ENCODE assay signal across 11 cellular contexts in the genomic region with DNA sequence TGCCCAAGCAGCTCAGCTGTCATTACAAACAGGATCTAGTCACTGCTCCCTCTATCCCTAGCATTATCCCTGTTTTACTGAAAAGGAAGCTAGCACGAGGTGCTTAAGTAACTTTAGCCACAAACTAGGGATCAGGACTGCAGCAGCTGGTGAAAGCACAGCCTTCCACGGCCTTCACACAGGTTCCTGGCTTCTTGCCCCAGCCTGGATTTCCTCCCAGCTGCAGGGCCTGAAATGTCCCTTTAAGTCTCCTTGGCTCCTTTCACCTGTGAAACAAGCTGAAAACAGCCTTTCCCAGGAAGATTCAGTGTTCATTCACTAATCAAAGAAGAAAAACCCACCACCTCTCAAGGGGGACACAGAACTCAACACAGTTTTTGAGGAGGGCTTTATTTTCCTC.
DNase-seq lines count a peak whose midpoint lies in the region; ATAC-seq and TF ChIP-seq lines count a peak whose summit lies in the region.
"Had no signal": no experiment of that assay in that cellular context is flagged by ENCODE, and none has a peak within 500 bp of the region (broad histone marks: within the 10 kb centered on the region; RNA-seq: fewer than 3 reads in every experiment).

No MANE protein-coding gene starts in this region.

- no peaks in the 10 kb centered on the region for H3K27me3 ChIP-seq in IMR-90 (ENCODE audit: control insufficient read depth, insufficient read depth, low read length)

- H2AK5ac ChIP-seq in IMR-90 (ENCODE audit: low read depth, low read length): no peak overlapping the region

- H3K4me1 Mint-ChIP-seq in WTC11: peaks cover 59% of the 10 kb centered on the region

- in situ Hi-C loops in IMR-90 (cut with MboI; ENCODE audit: low sequenced_read_pairs): no loop called here

- no TSS peak for BruUV-seq in IMR-90 (replicated peaks; lab: Mats Ljungman, UMichigan)

- no peak overlapping the region for H3K9ac ChIP-seq in IMR-90 (ENCODE audit: low read depth, low read length)

- peak overlapping the region; percentile 38 for H3K4me3 Mint-ChIP-seq in WTC11
- H3K4me3 Mint-ChIP-seq: activated T-cell treated with anti-CD3 and anti-CD28 coated beads, Interleukin-2, amount 50 U/mL, for 24 hours; stimulated activated naive CD8-positive, alpha-beta T cell treated with anti-CD3 and anti-CD28 coated beads, Interleukin-15, Interleukin-2, amounts not matched to agents 100 ng/mL and 50 ng/mL, for 24 hours had no signal

- no peak overlapping the region for H2BK15ac ChIP-seq in IMR-90 (ENCODE audit: low read depth, low read length)

- H4K8ac ChIP-seq in IMR-90 (ENCODE audit: low read depth in 2 of 2, low read length in 2 of 2): no peak overlapping the region

- no peak overlapping the region for H2AFZ ChIP-seq in IMR-90 (replicated peaks; ENCODE audit: low read length, poor library complexity)

- peak; percentile 58 for DNase-seq in IMR-90
- DNase-seq in WTC11 (ENCODE audit: low spot score): peak; percentile 18
- DNase-seq in left ventricle myocardium superior: peak; percentile 86
- peak; percentile 97 for DNase-seq in retinal pigment epithelial cell (ENCODE audit: low read depth)
- no peak for DNase-seq in stimulated activated CD4-positive, alpha-beta T cell treated with anti-CD3 and anti-CD28 coated beads, Interleukin-1b, Interleukin-23, amount 100 ng/mL, for 48 hours
- DNase-seq in activated naive CD4-positive, alpha-beta T cell treated with Interleukin-2 at 50 U/mL for 16 hours: no peak
- no peak for DNase-seq in NCI-H1930 (lab: John Stamatoyannopoulos, UW)
- DNase-seq in LoVo (ENCODE audit: low spot score): no peak
- DNase-seq: activated T-cell treated with anti-CD3 and anti-CD28 coated beads, Interleukin-2, amount 50 U/mL, for 24 hours; stimulated activated CD4-positive, alpha-beta T cell treated with anti-CD3 and anti-CD28 coated beads, Interleukin-15, amount 100 ng/mL, for 24 hours had no signal

- no peak overlapping the region for H3K27ac ChIP-seq in IMR-90 (ENCODE audit: insufficient read depth, low read length)

- H2BK120ac ChIP-seq in IMR-90 (ENCODE audit: low read depth, low read length): no peak overlapping the region

- no peak overlapping the region for H3K23ac ChIP-seq in IMR-90 (ENCODE audit: low read depth, low read length)

- dilution Hi-C loops in IMR-90 (cut with HindIII; ENCODE audit: low sequenced_read_pairs, unreplicated experiment): no loop called here

- no peaks in the 10 kb centered on the region for H3K36me3 ChIP-seq in IMR-90 (ENCODE audit: control insufficient read depth, insufficient read depth, low read length)

- no peak for TF ChIP-seq CTCF in IMR-90 (conservative IDR thresholded peaks at IDR 0.05; ENCODE audit: low read depth, low read length)
- TF ChIP-seq CTCF in WTC11 (IDR thresholded peaks at IDR 0.05): no peak
- TF ChIP-seq CTCF in retinal pigment epithelial cell (conservative IDR thresholded peaks at IDR 0.05; ENCODE audit: low read depth, low read length): no peak

- no peak overlapping the region for H3K18ac ChIP-seq in IMR-90 (ENCODE audit: low read depth, low read length)

- H3K4me2 ChIP-seq in IMR-90 (ENCODE audit: low read depth, low read length): no peak overlapping the region

- no peaks in the 10 kb centered on the region for H3K4me1 ChIP-seq in IMR-90 (ENCODE audit: control insufficient read depth, insufficient read depth, low read length)

- H3K56ac ChIP-seq in IMR-90 (ENCODE audit: extremely low read depth, insufficient read depth, low read length): no peak overlapping the region

- TF ChIP-seq POLR2A in IMR-90 (IDR thresholded peaks at IDR 0.05; ENCODE audit: low read depth, low read length): no peak

- POLR2A ChIA-PET in IMR-90 (lab: Charles Lee; ENCODE audit: unreplicated experiment): no interaction called here
- POLR2A ChIA-PET in WTC11 (lab: Charles Lee): no interaction called here

- no peaks in the 10 kb centered on the region for H3K9me1 ChIP-seq in IMR-90 (ENCODE audit: insufficient read depth, low read length)

- no peak overlapping the region for H2BK5ac ChIP-seq in IMR-90 (ENCODE audit: low read depth, low read length, poor library complexity, severe bottlenecking)

- H4K5ac ChIP-seq in IMR-90 (ENCODE audit: low read depth, low read length): no peak overlapping the region

- H3K27me3 Mint-ChIP-seq in WTC11 (ENCODE audit: low read depth): peaks cover 52% of the 10 kb centered on the region
- H3K27me3 Mint-ChIP-seq: stimulated activated naive CD8-positive, alpha-beta T cell treated with anti-CD3 and anti-CD28 coated beads, Interleukin-15, Interleukin-2, amounts not matched to agents 100 ng/mL and 50 ng/mL, for 24 hours had no signal

- H2AK9ac ChIP-seq in IMR-90 (replicated peaks; ENCODE audit: low read depth, low read length, poor library complexity): no peak overlapping the region

- H4K20me1 ChIP-seq in IMR-90 (ENCODE audit: insufficient read depth, low read length): no peaks in the 10 kb centered on the region

- H3K4me3 ChIP-seq in IMR-90 (ENCODE audit: insufficient read depth, low read depth, low read length): no peak overlapping the region
- no peak overlapping the region for H3K4me3 ChIP-seq in retinal pigment epithelial cell (ENCODE audit: low read length)

- CTCF ChIA-PET in IMR-90 (lab: Yijun Ruan, JAX): no interaction called here
- CTCF ChIA-PET in WTC11 (lab: Charles Lee): interaction anchor here (1.8 kb wide), 1 partner anchor 17 kb away, joined by 10 read pairs; no protein-coding TSS in a partner anchor

- H3K79me1 ChIP-seq in IMR-90 (ENCODE audit: low read depth in 1 of 2, low read length in 2 of 2): no peaks in the 10 kb centered on the region

- no CpG with 5 or more reads among the region's 2 CpGs for WGBS in IMR-90 (ENCODE audit: extremely low coverage in 2 of 2, insufficient read length in 1 of 2), 2 experiments

- ATAC-seq in IMR-90 (ENCODE audit: low read depth) (peak; percentile 35), WTC11 (peak; percentile 54), left ventricle myocardium superior (peak; percentile 94)

- peak overlapping the region; percentile 64 for H3K27ac Mint-ChIP-seq in WTC11
- H3K27ac Mint-ChIP-seq: activated T-cell treated with anti-CD3 and anti-CD28 coated beads, Interleukin-2, amount 50 U/mL, for 24 hours; stimulated activated naive CD8-positive, alpha-beta T cell treated with anti-CD3 and anti-CD28 coated beads, Interleukin-15, Interleukin-2, amounts not matched to agents 100 ng/mL and 50 ng/mL, for 24 hours had no signal

- H2BK20ac ChIP-seq in IMR-90 (ENCODE audit: low read depth, low read length): no peak overlapping the region

- peaks cover 37% of the 10 kb centered on the region for H3K9me3 Mint-ChIP-seq in WTC11

- H3K36me3 Mint-ChIP-seq in WTC11: peaks cover 41% of the 10 kb centered on the region

- no peak overlapping the region for H4K91ac ChIP-seq in IMR-90 (ENCODE audit: insufficient read depth, low read depth, low read length)

- intact Hi-C loops in IMR-90 (cut with micrococcal nuclease): no loop called here
- intact Hi-C loops in left ventricle myocardium superior (cut with micrococcal nuclease): no loop called here

- peaks cover 5% of the 10 kb centered on the region; the same call in 1 of the 2 replicates for H3K9me3 ChIP-seq in IMR-90 (ENCODE audit: control insufficient read depth, insufficient read depth, low read length)

- no peak for TF ChIP-seq RAD21 in IMR-90 (IDR thresholded peaks at IDR 0.05; ENCODE audit: low read length)

- H3K14ac ChIP-seq in IMR-90 (replicated peaks; ENCODE audit: low read depth, low read length): no peak overlapping the region

- H3K4ac ChIP-seq in IMR-90 (ENCODE audit: low read depth, low read length): no peak overlapping the region

TF ChIP-seq in IMR-90, 13 proteins besides CTCF, POLR2A, EP300 and RAD21 (continues in another document):
- TF ChIP-seq, protein P1, sequence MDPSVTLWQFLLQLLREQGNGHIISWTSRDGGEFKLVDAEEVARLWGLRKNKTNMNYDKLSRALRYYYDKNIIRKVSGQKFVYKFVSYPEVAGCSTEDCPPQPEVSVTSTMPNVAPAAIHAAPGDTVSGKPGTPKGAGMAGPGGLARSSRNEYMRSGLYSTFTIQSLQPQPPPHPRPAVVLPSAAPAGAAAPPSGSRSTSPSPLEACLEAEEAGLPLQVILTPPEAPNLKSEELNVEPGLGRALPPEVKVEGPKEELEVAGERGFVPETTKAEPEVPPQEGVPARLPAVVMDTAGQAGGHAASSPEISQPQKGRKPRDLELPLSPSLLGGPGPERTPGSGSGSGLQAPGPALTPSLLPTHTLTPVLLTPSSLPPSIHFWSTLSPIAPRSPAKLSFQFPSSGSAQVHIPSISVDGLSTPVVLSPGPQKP (IDR thresholded peaks at IDR 0.05; ENCODE audit: borderline replicate concordance, low read depth, low read length): no peak
- no peak for TF ChIP-seq CEBPB (IDR thresholded peaks at IDR 0.05; ENCODE audit: low read depth, low read length)
- no peak for TF ChIP-seq MAFK (IDR thresholded peaks at IDR 0.05; ENCODE audit: low read depth, low read length)

TF ChIP-seq in WTC11, 78 proteins besides CTCF, POLR2A, EP300 and RAD21:
- TF ChIP-seq, protein P2, sequence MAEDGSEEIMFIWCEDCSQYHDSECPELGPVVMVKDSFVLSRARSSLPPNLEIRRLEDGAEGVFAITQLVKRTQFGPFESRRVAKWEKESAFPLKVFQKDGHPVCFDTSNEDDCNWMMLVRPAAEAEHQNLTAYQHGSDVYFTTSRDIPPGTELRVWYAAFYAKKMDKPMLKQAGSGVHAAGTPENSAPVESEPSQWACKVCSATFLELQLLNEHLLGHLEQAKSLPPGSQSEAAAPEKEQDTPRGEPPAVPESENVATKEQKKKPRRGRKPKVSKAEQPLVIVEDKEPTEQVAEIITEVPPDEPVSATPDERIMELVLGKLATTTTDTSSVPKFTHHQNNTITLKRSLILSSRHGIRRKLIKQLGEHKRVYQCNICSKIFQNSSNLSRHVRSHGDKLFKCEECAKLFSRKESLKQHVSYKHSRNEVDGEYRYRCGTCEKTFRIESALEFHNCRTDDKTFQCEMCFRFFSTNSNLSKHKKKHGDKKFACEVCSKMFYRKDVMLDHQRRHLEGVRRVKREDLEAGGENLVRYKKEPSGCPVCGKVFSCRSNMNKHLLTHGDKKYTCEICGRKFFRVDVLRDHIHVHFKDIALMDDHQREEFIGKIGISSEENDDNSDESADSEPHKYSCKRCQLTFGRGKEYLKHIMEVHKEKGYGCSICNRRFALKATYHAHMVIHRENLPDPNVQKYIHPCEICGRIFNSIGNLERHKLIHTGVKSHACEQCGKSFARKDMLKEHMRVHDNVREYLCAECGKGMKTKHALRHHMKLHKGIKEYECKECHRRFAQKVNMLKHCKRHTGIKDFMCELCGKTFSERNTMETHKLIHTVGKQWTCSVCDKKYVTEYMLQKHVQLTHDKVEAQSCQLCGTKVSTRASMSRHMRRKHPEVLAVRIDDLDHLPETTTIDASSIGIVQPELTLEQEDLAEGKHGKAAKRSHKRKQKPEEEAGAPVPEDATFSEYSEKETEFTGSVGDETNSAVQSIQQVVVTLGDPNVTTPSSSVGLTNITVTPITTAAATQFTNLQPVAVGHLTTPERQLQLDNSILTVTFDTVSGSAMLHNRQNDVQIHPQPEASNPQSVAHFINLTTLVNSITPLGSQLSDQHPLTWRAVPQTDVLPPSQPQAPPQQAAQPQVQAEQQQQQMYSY (CRISPR knock-in tag; IDR thresholded peaks at IDR 0.05): peak; percentile 47; the same call in 1 of the 2 replicates
- no peak for TF ChIP-seq ZNF396 (CRISPR knock-in tag; IDR thresholded peaks at IDR 0.05; ENCODE audit: borderline replicate concordance)

Comparison
In these comparisons a context has a peak if more than half of its experiments do, and no peak if none do; other contexts are left out.
1. ATAC-seq: peak in every context shown above with its lines; median percentile 94 in left ventricle myocardium superior; 54 in WTC11; 35 in IMR-90.
2. DNase-seq: peak in IMR-90 (single experiment), WTC11 (single experiment), left ventricle myocardium superior (single experiment) and retinal pigment epithelial cell (single experiment); none in stimulated activated CD4-positive, alpha-beta T cell treated with anti-CD3 and anti-CD28 coated beads, Interleukin-1b, Interleukin-23, amount 100 ng/mL, for 48 hours (single experiment), activated naive CD4-positive, alpha-beta T cell treated with Interleukin-2 at 50 U/mL for 16 hours (single experiment), NCI-H1930 (0 of 2) and LoVo (single experiment).